Comparison of ENCODE assay signal across 8 cellular contexts in genomic region chr12:110468212-110469048, GRCh38. TPM values are rescaled to one million over a fixed set of nuclear protein-coding genes. Genes with fewer than 3 reads are reported as not detected.
DNase-seq lines count a peak whose midpoint lies in the region; ATAC-seq and TF ChIP-seq lines count a peak whose summit lies in the region.

FAM216A (plus strand) TSS chr12:110468845; CDS start chr12:110468876, 31 bp downstream.
GPN3 (minus strand) TSS chr12:110468257; CDS start chr12:110468203, 54 bp downstream.

- no peaks in the 10 kb centered on the region for H3K9me3 ChIP-seq in mononuclear cell (ENCODE audit: low read depth, low read length)

- H3K4me3 ChIP-seq in epithelial cell of esophagus (ENCODE audit: low read length) (peak within 1 kb of the TSS; percentile 77), mononuclear cell (ENCODE audit: low read length) (peak within 1 kb of the TSS; percentile 88)

- no peaks in the 10 kb centered on the region for H3K9me3 Mint-ChIP-seq in IgD-negative memory B cell

- H3K36me3 Mint-ChIP-seq in IgD-negative memory B cell: no peaks in the 10 kb centered on the region

- peaks cover 3% of the 10 kb centered on the region for H3K27me3 Mint-ChIP-seq in IgD-negative memory B cell

- DNase-seq in DMS 273 treated with DMSO at 0.1 percent for 48 hours (lab: John Stamatoyannopoulos, UW): peak; percentile 95
- peak; percentile 85 for DNase-seq in OCI-M2 (lab: John Stamatoyannopoulos, UW; ENCODE audit: unreplicated experiment)
- DNase-seq in activated T-cell treated with anti-CD3 and anti-CD28 coated beads for 4 hours: peak; percentile 95
- DNase-seq in epithelial cell of esophagus (ENCODE audit: low read depth): peak; percentile 99
- peak; percentile 78 to 91 for DNase-seq in stimulated activated CD8-positive, alpha-beta memory T cell treated with anti-CD3 and anti-CD28 coated beads, Interleukin-4, amount 100 ng/mL, for 1 hour (ENCODE audit: low read depth in 2 of 2, low spot score in 1 of 2)

- no peak for TF ChIP-seq CTCF in epithelial cell of esophagus (IDR thresholded peaks at IDR 0.05; ENCODE audit: insufficient read depth, low read depth, low read length, missing control alignments)

- peak; percentile 67 for ATAC-seq in GM21529 (IDR thresholded peaks at IDR 0.05; ENCODE audit: unreplicated experiment)

- H3K4me1 ChIP-seq in mononuclear cell (ENCODE audit: insufficient read depth, low read length): peaks cover 27% of the 10 kb centered on the region

- H3K27ac Mint-ChIP-seq in IgD-negative memory B cell: peak within 1 kb of the TSS; percentile 79 to 93 (median 85)

- H3K4me3 Mint-ChIP-seq in IgD-negative memory B cell: peak within 1 kb of the TSS; percentile 91 to 100 (median 98)

- no peaks in the 10 kb centered on the region for H3K27me3 ChIP-seq in mononuclear cell (ENCODE audit: insufficient read depth, low read length)

- peaks cover 13 to 31% (median 22%) of the 10 kb centered on the region in 3 donors for H3K4me1 Mint-ChIP-seq in IgD-negative memory B cell

RNA-seq across cellular contexts. Expression of gene FAM216A, which starts in this region (rescaled TPM):
- polyA plus RNA-seq in IgD-negative memory B cell: 10.5 TPM
- total RNA-seq in mononuclear cell: 9.0 TPM

RNA-seq across cellular contexts. Expression of gene GPN3, which starts in this region (rescaled TPM):
- 31.1 TPM for polyA plus RNA-seq in IgD-negative memory B cell
- 3.6 TPM for total RNA-seq in mononuclear cell

Comparison
In these comparisons a context has a peak if more than half of its experiments do, and no peak if none do; other contexts are left out.
1. Peak in every context shown above with its lines: DNase-seq, ATAC-seq and H3K4me3 ChIP-seq.